ENCODE assay signal across 8 cellular contexts in the genomic region with DNA sequence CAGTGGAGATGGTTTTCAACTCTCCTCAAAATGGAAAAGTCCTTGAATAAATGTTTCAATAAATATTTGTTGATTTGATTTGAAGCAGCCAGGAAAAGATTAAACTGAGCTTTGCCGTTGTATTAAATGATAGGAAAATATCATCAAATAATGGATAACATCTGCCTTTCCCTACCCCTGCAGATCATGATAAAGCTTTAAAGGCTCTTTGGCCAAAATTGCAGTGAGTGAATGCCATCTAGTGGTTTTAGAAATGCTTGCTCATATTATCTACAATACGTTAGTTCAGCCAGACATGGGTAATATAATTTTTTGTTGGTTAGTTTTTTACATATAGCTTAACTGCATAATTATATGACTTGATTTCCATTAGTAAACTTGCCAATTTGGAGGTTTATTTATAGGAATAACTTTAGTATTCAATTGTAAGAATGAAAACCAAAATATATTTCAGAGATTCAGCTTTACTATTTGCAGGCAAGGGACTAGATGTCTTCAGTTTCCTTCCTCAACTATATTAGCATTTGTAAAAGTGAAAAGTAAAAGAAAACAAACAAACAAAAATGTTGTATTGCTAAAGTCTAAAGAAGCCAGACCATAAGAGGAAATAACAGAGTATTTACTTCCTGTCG.
DNase-seq lines count a peak whose midpoint lies in the region; ATAC-seq and TF ChIP-seq lines count a peak whose summit lies in the region.

No MANE protein-coding gene starts in this region.

- H3K36me3 ChIP-seq in RWPE2 (ENCODE audit: low read depth) (no peaks in the 10 kb centered on the region), fibroblast of lung (ENCODE audit: control insufficient read depth, insufficient read depth, low read length) (no peaks in the 10 kb centered on the region), psoas muscle (ENCODE audit: insufficient read depth in 1 of 2, low read depth in 1 of 2) (no peaks in the 10 kb centered on the region)

- intact Hi-C loops in psoas muscle (cut with DNase I): loop anchor here in 1 of 2 donors (5.0 kb wide), 2 partner anchors 851 to 1256 kb away; no protein-coding TSS in a partner anchor

- TF ChIP-seq CTCF in RWPE2 (IDR thresholded peaks at IDR 0.05; ENCODE audit: poor library complexity, severe bottlenecking) (peak; percentile 84), fibroblast of lung (conservative IDR thresholded peaks at IDR 0.05 in 1 of 2, IDR thresholded peaks at IDR 0.05 in 1 of 2; ENCODE audit: low read depth in 1 of 2, low read length in 2 of 2) (peak; percentile 66), psoas muscle (IDR thresholded peaks at IDR 0.05) (peak; percentile 60)

- no peaks in the 10 kb centered on the region for H3K9me3 ChIP-seq in RWPE2 (ENCODE audit: severe bottlenecking)
- no peaks in the 10 kb centered on the region for H3K9me3 ChIP-seq in fibroblast of lung (ENCODE audit: control insufficient read depth, insufficient read depth, low read depth, low read length)
- no peaks in the 10 kb centered on the region for H3K9me3 ChIP-seq in psoas muscle

- no peak overlapping the region for H3K9ac ChIP-seq in fibroblast of lung (ENCODE audit: insufficient read depth, low read length)

- H3K4me1 ChIP-seq in RWPE2 (ENCODE audit: insufficient read depth, poor library complexity, severe bottlenecking) (no peaks in the 10 kb centered on the region), fibroblast of lung (ENCODE audit: control insufficient read depth, extremely low read depth, insufficient read depth, low read length) (no peaks in the 10 kb centered on the region), psoas muscle (no peaks in the 10 kb centered on the region)

- 30 to 34% (median 31%) methylated on average over 3 of the region's 3 CpGs for WGBS in psoas muscle, 3 donors

- no peaks in the 10 kb centered on the region for H3K79me2 ChIP-seq in fibroblast of lung (ENCODE audit: control insufficient read depth, insufficient read depth, low read length)

- peaks cover 6% of the 10 kb centered on the region for H3K27me3 ChIP-seq in RWPE2 (ENCODE audit: insufficient read depth, poor library complexity, severe bottlenecking)
- no peaks in the 10 kb centered on the region for H3K27me3 ChIP-seq in fibroblast of lung (ENCODE audit: control insufficient read depth, insufficient read depth, low read length)
- no peaks in the 10 kb centered on the region for H3K27me3 ChIP-seq in psoas muscle (ENCODE audit: insufficient read depth in 3 of 3, low read length in 2 of 3)

- DNase-seq in DMS53 treated with DMSO at 0.1 percent for 48 hours (lab: John Stamatoyannopoulos, UW; ENCODE audit: unreplicated experiment): peak; percentile 61
- DNase-seq in LoVo (ENCODE audit: low spot score): peak; percentile 55
- DNase-seq in RWPE2 (ENCODE audit: low spot score): no peak
- DNase-seq in fibroblast of lung (ENCODE audit: low read depth in 2 of 2): peak; percentile 39 to 81
- no peak for DNase-seq in psoas muscle
- no peak for DNase-seq in NCI-H1048 (lab: John Stamatoyannopoulos, UW)

- H3K4me3 ChIP-seq in RWPE2 (ENCODE audit: severe bottlenecking): no peak overlapping the region
- H3K4me3 ChIP-seq in fibroblast of lung (replicated peaks in 1 of 4; ENCODE audit: control extremely low read depth in 1 of 4, insufficient read depth in 1 of 4, low read depth in 3 of 4, low read length in 4 of 4): no peak overlapping the region
- H3K4me3 ChIP-seq in psoas muscle: no peak overlapping the region

- H3K27ac ChIP-seq in RWPE2 (ENCODE audit: poor library complexity, severe bottlenecking) (no peak overlapping the region), fibroblast of lung (ENCODE audit: insufficient read depth, low read length) (no peak overlapping the region), psoas muscle (no peak overlapping the region)

- no peak overlapping the region for H2AFZ ChIP-seq in fibroblast of lung (ENCODE audit: low read length)

- no peaks in the 10 kb centered on the region for H4K20me1 ChIP-seq in fibroblast of lung (ENCODE audit: control insufficient read depth, extremely low read depth, insufficient read depth, low read length)

- peak; percentile 70 for ATAC-seq in GM21367 (IDR thresholded peaks at IDR 0.05; ENCODE audit: unreplicated experiment)
- peak; percentile 61; the same call in 1 of the 3 replicates for ATAC-seq in RWPE2 (ENCODE audit: low read depth)
- peak in 1 of 4 donors; percentile 67 for ATAC-seq in psoas muscle
- ATAC-seq in HG02840 (IDR thresholded peaks at IDR 0.05; ENCODE audit: low FRiP score, unreplicated experiment): no peak

- H3K4me2 ChIP-seq in fibroblast of lung (ENCODE audit: extremely low read depth, insufficient read depth, low read length): no peak overlapping the region

Comparison
In these comparisons a context has a peak if more than half of its experiments do, and no peak if none do; other contexts are left out.
1. DNase-seq: peak in DMS53 treated with DMSO at 0.1 percent for 48 hours (single experiment), LoVo (single experiment) and fibroblast of lung (2 of 2); none in RWPE2 (single experiment), psoas muscle (0 of 2) and NCI-H1048 (single experiment).
2. Peak in every context shown above with its lines, with median percentiles within 50 percentile points of each other: CTCF ChIP-seq.